In the genomic region with DNA sequence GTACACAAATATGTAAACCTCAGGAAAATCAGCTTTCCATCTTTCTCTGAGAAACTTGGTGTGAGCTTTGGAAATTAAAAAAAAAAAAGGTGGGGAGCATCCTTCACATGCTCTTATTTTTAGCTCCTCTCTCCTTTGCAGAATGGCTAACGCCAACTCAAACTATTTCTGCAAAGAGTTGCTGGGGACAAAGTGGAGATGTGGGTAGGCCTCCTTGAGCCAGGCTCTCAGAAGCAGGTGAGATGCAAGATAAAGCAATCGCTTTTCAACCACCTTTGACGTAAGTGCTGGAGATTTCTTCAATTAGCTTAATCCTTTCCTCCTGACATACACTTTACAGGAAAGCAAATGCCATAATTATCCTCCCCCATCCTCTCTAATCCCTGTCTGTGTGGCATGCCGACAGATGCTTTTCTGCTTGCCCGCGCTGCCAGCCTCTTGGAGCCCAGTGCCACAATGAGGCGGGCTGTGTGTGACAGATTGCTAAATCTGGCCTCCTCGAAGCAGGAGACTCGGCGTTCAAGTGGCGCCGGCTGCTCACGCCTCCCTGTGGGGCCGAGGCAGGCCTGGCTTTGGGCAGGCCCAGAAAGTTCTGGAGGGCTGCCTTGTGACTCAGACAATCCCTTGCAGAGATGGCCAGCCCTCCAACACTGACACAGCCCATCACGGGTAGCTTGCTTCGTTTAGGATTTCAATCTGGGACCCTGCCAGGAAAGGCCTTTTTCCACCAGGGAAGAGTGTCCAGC, we compare ENCODE assay signal across 11 cellular contexts.
DNase-seq lines count a peak whose midpoint lies in the region; ATAC-seq and TF ChIP-seq lines count a peak whose summit lies in the region.
"Had no signal": no experiment of that assay in that cellular context is flagged by ENCODE, and none has a peak within 500 bp of the region (broad histone marks: within the 10 kb centered on the region; RNA-seq: fewer than 3 reads in every experiment).

No MANE protein-coding gene starts in this region.

- H3K9me3 Mint-ChIP-seq in Calu3 (ENCODE audit: low read depth, unreplicated experiment), result no peaks in the 10 kb centered on the region
- H3K9me3 Mint-ChIP-seq: T-helper 1 cell treated with Interleukin-12 subunit alpha and Interleukin-12 subunit beta and Interleukin-4 antibody, amounts not matched to agents 30 μg/mL and 1 μg/mL, for 36 hours had no signal

- H3K36me3 Mint-ChIP-seq in Calu3 (ENCODE audit: insufficient read depth, unreplicated experiment), result peaks cover 7% of the 10 kb centered on the region

- DNase-seq in MG63, result peak; percentile 92
- peak; percentile 68 to 86 for DNase-seq in cerebellar nuclear complex (lab: John Stamatoyannopoulos, UW)
- DNase-seq in lower lobe of right lung, result peak; percentile 60
- DNase-seq in upper lobe of left lung, result peak; percentile 50 to 85
- DNase-seq in Calu3, result no peak
- DNase-seq: activated CD8-positive, alpha-beta memory T cell treated with anti-CD3 and anti-CD28 coated beads, Interleukin-2, amount 50 U/mL, for 4 hours; GDM1; NCI-H69 had no signal

- no TSS peak for BruUV-seq in Calu3 (replicated peaks; lab: Mats Ljungman, UMichigan)

- H3K4me3 ChIP-seq in MG63 (no peak overlapping the region), lower lobe of right lung (no peak overlapping the region), upper lobe of left lung (no peak overlapping the region)

- H3K27ac ChIP-seq in lower lobe of right lung, result no peak overlapping the region
- no peak overlapping the region for H3K27ac ChIP-seq in upper lobe of left lung

- peaks cover 14% of the 10 kb centered on the region for H3K4me1 Mint-ChIP-seq in Calu3 (ENCODE audit: low read depth, unreplicated experiment)

- no peak overlapping the region for H3K27ac Mint-ChIP-seq in Calu3 (ENCODE audit: unreplicated experiment)
- H3K27ac Mint-ChIP-seq: T-helper 1 cell treated with Interleukin-12 subunit alpha and Interleukin-12 subunit beta and Interleukin-4 antibody, amounts not matched to agents 30 μg/mL and 1 μg/mL, for 36 hours had no signal

- CTCF ChIA-PET in Calu3 (lab: Charles Lee), result no interaction called here

- H3K36me3 ChIP-seq in MG63 (no peaks in the 10 kb centered on the region), lower lobe of right lung (no peaks in the 10 kb centered on the region), upper lobe of left lung (no peaks in the 10 kb centered on the region)

- intact Hi-C loops in lower lobe of right lung (cut with DNase I), result no loop called here
- intact Hi-C loops in Calu3 (cut with micrococcal nuclease; ENCODE audit: unreplicated experiment), result no loop called here

- no peaks in the 10 kb centered on the region for H3K27me3 Mint-ChIP-seq in Calu3 (ENCODE audit: unreplicated experiment)

- WGBS in upper lobe of left lung, 2 donors, result 77 to 84% methylated on average over 14 to 16 of the region's 16 CpGs

- H3K9me3 ChIP-seq in MG63 (no peaks in the 10 kb centered on the region), lower lobe of right lung (no peaks in the 10 kb centered on the region), upper lobe of left lung (no peaks in the 10 kb centered on the region)

- peak; percentile 65 to 74 for ATAC-seq in lower lobe of right lung
- peak; percentile 78 to 92 for ATAC-seq in upper lobe of left lung (ENCODE audit: low FRiP score in 2 of 2)
- no peak for ATAC-seq in HG02642 (IDR thresholded peaks at IDR 0.05; ENCODE audit: poor library complexity, unreplicated experiment)
- ATAC-seq in GM21723 (IDR thresholded peaks at IDR 0.05; ENCODE audit: unreplicated experiment), result no peak

- no peak for TF ChIP-seq POLR2A in upper lobe of left lung (IDR thresholded peaks at IDR 0.05)

- TF ChIP-seq EP300 in upper lobe of left lung (IDR thresholded peaks at IDR 0.05), result no peak

- H3K27me3 ChIP-seq in MG63 (no peaks in the 10 kb centered on the region), lower lobe of right lung (ENCODE audit: low read depth) (no peaks in the 10 kb centered on the region), upper lobe of left lung (no peaks in the 10 kb centered on the region)

- no peaks in the 10 kb centered on the region for H3K4me1 ChIP-seq in lower lobe of right lung
- H3K4me1 ChIP-seq in upper lobe of left lung, result no peaks in the 10 kb centered on the region

- TF ChIP-seq CTCF in lower lobe of right lung (IDR thresholded peaks at IDR 0.05) (no peak), upper lobe of left lung (IDR thresholded peaks at IDR 0.05) (no peak), Calu3 (IDR thresholded peaks at IDR 0.05; ENCODE audit: unreplicated experiment) (no peak)

- no peak overlapping the region for H3K4me3 Mint-ChIP-seq in Calu3 (ENCODE audit: low read depth, unreplicated experiment)
- H3K4me3 Mint-ChIP-seq: T-helper 1 cell treated with Interleukin-12 subunit alpha and Interleukin-12 subunit beta and Interleukin-4 antibody, amounts not matched to agents 30 μg/mL and 1 μg/mL, for 36 hours had no signal

Comparison
In these comparisons a context has a peak if more than half of its experiments do, and no peak if none do; other contexts are left out.
1. ATAC-seq: peak in lower lobe of right lung (2 of 2) and upper lobe of left lung (2 of 2); none in HG02642 (single experiment) and GM21723 (single experiment).